Comparison of ENCODE assay signal across 27 cellular contexts in genomic region chr2:133004623-133005022, GRCh38.
"Had no signal": no experiment of that assay in that cellular context is flagged by ENCODE, and none has a peak within 500 bp of the region (broad histone marks: within the 10 kb centered on the region; RNA-seq: fewer than 3 reads in every experiment).

No MANE protein-coding gene starts in this region.

- DNase-seq: activated CD4-positive, alpha-beta T cell treated with anti-CD3 and anti-CD28 coated beads for 4 hours; activated CD4-positive, alpha-beta T cell treated with anti-CD3 and anti-CD28 coated beads, Interleukin-2, amount 50 U/mL, for 4 hours; activated naive CD4-positive, alpha-beta T cell; activated T-cell treated with anti-CD3 and anti-CD28 coated beads for 4 hours; activated T-cell treated with anti-CD3 and anti-CD28 coated beads, Interleukin-2, amount 50 U/mL, for 72 hours; aorta; body of pancreas; dermis blood vessel endothelial cell; effector CD4-positive, alpha-beta T cell; esophagus squamous epithelium; immature natural killer cell; kidney; midbrain; naive thymus-derived CD4-positive, alpha-beta T cell; posterior cingulate gyrus; right cardiac atrium; stimulated activated CD4-positive, alpha-beta T cell treated with anti-CD3 and anti-CD28 coated beads, Interleukin-15, amount 100 ng/mL, for 24 hours; stimulated activated CD4-positive, alpha-beta T cell treated with anti-CD3 and anti-CD28 coated beads, Interleukin-2, amount 100 ng/mL, for 24 hours; stimulated activated naive B cell treated with anti-CD40 and anti-IgM and Interleukin-4, amounts not matched to agents 10 μg/mL and 1 μg/mL and 100 μg/mL, for 72 hours; stomach; T-helper 17 cell; thyroid gland; upper lobe of left lung had no signal

- ATAC-seq: activated naive CD4-positive, alpha-beta T cell treated with anti-CD3 and anti-CD28 coated beads, Interleukin-2, amount 50 U/mL, for 72 hours; activated T-cell treated with anti-CD3 and anti-CD28 coated beads, Interleukin-2, amount 50 U/mL, for 72 hours; body of pancreas; naive thymus-derived CD4-positive, alpha-beta T cell; right cardiac atrium; stimulated activated naive B cell treated with anti-CD40 and anti-IgM and Interleukin-4, amounts not matched to agents 10 μg/mL and 1 μg/mL and 100 μg/mL, for 72 hours; T-helper 17 cell had no signal

- H3K27ac ChIP-seq: body of pancreas, epithelial cell of prostate, esophagus squamous epithelium, hepatocyte, stomach, thyroid gland, upper lobe of left lung, vagina had no signal

- H3K27me3 ChIP-seq: body of pancreas, esophagus squamous epithelium, hepatocyte, stomach, thyroid gland, upper lobe of left lung, vagina had no signal

- H3K4me3 ChIP-seq: body of pancreas, esophagus squamous epithelium, hepatocyte, stomach, thyroid gland, upper lobe of left lung, vagina had no signal

- H3K36me3 ChIP-seq: esophagus squamous epithelium, stomach, thyroid gland, upper lobe of left lung, vagina had no signal

- H3K4me1 ChIP-seq: body of pancreas, esophagus squamous epithelium, stomach, upper lobe of left lung, vagina had no signal

- H3K9me3 ChIP-seq: thyroid gland, vagina had no signal
